In genomic region chr5:256347-256746, GRCh38 we compare ENCODE assay signal across 7 cellular contexts. TPM values are rescaled to one million over a fixed set of nuclear protein-coding genes. Genes with fewer than 3 reads are reported as not detected.
DNase-seq lines count a peak whose midpoint lies in the region; ATAC-seq, FAIRE-seq and TF ChIP-seq lines count a peak whose summit lies in the region.
"Not testable (repeated sequence)": the region's sequence is repeated elsewhere in the genome, so short reads cannot be mapped to it uniquely, and the experiment has no call there.

No MANE protein-coding gene starts in this region.

- H3K4me1 ChIP-seq in heart left ventricle; right cardiac atrium (ENCODE audit: control insufficient read depth, insufficient read depth, low read length); small intestine (ENCODE audit: control insufficient read depth in 2 of 2, insufficient read depth in 1 of 2, low read depth in 1 of 2, low read length in 1 of 2): not testable (repeated sequence)
- peaks cover 0 to 11% (median 5%) of the 10 kb centered on the region in 4 donors for H3K4me1 ChIP-seq in right lobe of liver

- DNase-seq in HFFc6; chondrocyte (ENCODE audit: low spot score): not testable (repeated sequence)
- DNase-seq in heart left ventricle (peak in 2 of 5 donors; percentile 46 to 63), right cardiac atrium (peak in 1 of 3 donors; percentile 59), right lobe of liver (peak; percentile 78 to 85 (median 85)), small intestine (peak; percentile 81)

- not testable (repeated sequence) for TF ChIP-seq POLR2A in heart left ventricle (IDR thresholded peaks at IDR 0.05); right lobe of liver (IDR thresholded peaks at IDR 0.05)

- 51 to 78% (median 63%) methylated on average over 8 of the region's 8 CpGs for WGBS in heart left ventricle, 4 donors
- WGBS in right cardiac atrium: 84% methylated on average over 8 of the region's 8 CpGs
- WGBS in right lobe of liver (ENCODE audit: insufficient coverage, low coverage, low lambda C conversion rate, missing lambda C conversion rate): 49% methylated on average over 8 of the region's 8 CpGs
- 68 to 84% (median 74%) methylated on average over 8 of the region's 8 CpGs for whole genome bisulfite sequencing in small intestine, 3 donors

- peaks cover 11% of the 10 kb centered on the region for H3K4me1 Mint-ChIP-seq in HFFc6 (ENCODE audit: low read depth)
- H3K4me1 Mint-ChIP-seq in T-helper 1 cell treated with Interleukin-12 subunit alpha and Interleukin-12 subunit beta and Interleukin-4 antibody, amounts not matched to agents 30 μg/mL and 1 μg/mL, for 36 hours (ENCODE audit: low read depth); chondrocyte (ENCODE audit: low read depth): not testable (repeated sequence)

- H3K4me3 ChIP-seq in heart left ventricle; right cardiac atrium (ENCODE audit: low read length); right lobe of liver; small intestine (ENCODE audit: low read depth in 1 of 2, low read length in 2 of 2): not testable (repeated sequence)

- not testable (repeated sequence) for FAIRE-seq in small intestine (lab: Jason Lieb, UNC)

- H3K27me3 Mint-ChIP-seq in HFFc6 (ENCODE audit: insufficient read depth); T-helper 1 cell treated with Interleukin-12 subunit alpha and Interleukin-12 subunit beta and Interleukin-4 antibody, amounts not matched to agents 30 μg/mL and 1 μg/mL, for 36 hours (ENCODE audit: low read depth); chondrocyte (ENCODE audit: low read depth): not testable (repeated sequence)

- ATAC-seq in heart left ventricle: peak; percentile 69 to 85 (median 85)
- ATAC-seq in right cardiac atrium: peak; percentile 52 to 62
- peak; percentile 96 to 98 (median 97) for ATAC-seq in right lobe of liver

- H3K4me3 Mint-ChIP-seq in HFFc6; T-helper 1 cell treated with Interleukin-12 subunit alpha and Interleukin-12 subunit beta and Interleukin-4 antibody, amounts not matched to agents 30 μg/mL and 1 μg/mL, for 36 hours; chondrocyte (ENCODE audit: unreplicated experiment): not testable (repeated sequence)

- peak overlapping the region in 1 of 12 donors; percentile 37 for H3K27ac ChIP-seq in heart left ventricle
- H3K27ac ChIP-seq in right cardiac atrium (ENCODE audit: low read length); small intestine (ENCODE audit: low read depth in 1 of 2, low read length in 1 of 2): not testable (repeated sequence)
- peak overlapping the region in 2 of 3 donors; percentile 82 to 88 for H3K27ac ChIP-seq in right lobe of liver

- H3K9me3 Mint-ChIP-seq in HFFc6; T-helper 1 cell treated with Interleukin-12 subunit alpha and Interleukin-12 subunit beta and Interleukin-4 antibody, amounts not matched to agents 30 μg/mL and 1 μg/mL, for 36 hours; chondrocyte (ENCODE audit: low read depth): not testable (repeated sequence)

- H3K36me3 ChIP-seq in heart left ventricle (peaks cover 0 to 65% (median 40%) of the 10 kb centered on the region in 9 donors), right lobe of liver (peaks cover 0 to 22% (median under 1%) of the 10 kb centered on the region in 4 donors)
- not testable (repeated sequence) for H3K36me3 ChIP-seq in small intestine (ENCODE audit: control insufficient read depth in 2 of 2, insufficient read depth in 2 of 2, low read length in 2 of 2)

- not testable (repeated sequence) for H3K27me3 ChIP-seq in heart left ventricle; right cardiac atrium (ENCODE audit: control insufficient read depth, insufficient read depth); right lobe of liver; small intestine (ENCODE audit: control insufficient read depth in 2 of 2, insufficient read depth in 2 of 2, low read length in 2 of 2)

- H3K36me3 Mint-ChIP-seq in HFFc6 (ENCODE audit: low read depth): peaks cover 43% of the 10 kb centered on the region
- H3K36me3 Mint-ChIP-seq in T-helper 1 cell treated with Interleukin-12 subunit alpha and Interleukin-12 subunit beta and Interleukin-4 antibody, amounts not matched to agents 30 μg/mL and 1 μg/mL, for 36 hours (ENCODE audit: low read depth): peaks cover 46% of the 10 kb centered on the region
- H3K36me3 Mint-ChIP-seq in chondrocyte (ENCODE audit: low read depth): peaks cover 31% of the 10 kb centered on the region

- H3K27ac Mint-ChIP-seq in HFFc6 (0 out of 2 replicates have a peak overlapping the region, but pooled peaks have one; percentile 26), chondrocyte (ENCODE audit: unreplicated experiment) (peak overlapping the region; percentile 22)
- peak overlapping the region; percentile 18 for H3K27ac Mint-ChIP-seq in T-helper 1 cell treated with Interleukin-12 subunit alpha and Interleukin-12 subunit beta and Interleukin-4 antibody, amounts not matched to agents 30 μg/mL and 1 μg/mL, for 36 hours

- intact Hi-C loops in heart left ventricle (cut with DNase I); right cardiac atrium (cut with DNase I); right lobe of liver (cut with DNase I): not testable (repeated sequence)

- not testable (repeated sequence) for TF ChIP-seq CTCF in HFFc6 (IDR thresholded peaks at IDR 0.05); chondrocyte (IDR thresholded peaks at IDR 0.05); heart left ventricle (IDR thresholded peaks at IDR 0.05); right lobe of liver (IDR thresholded peaks at IDR 0.05)

- not testable (repeated sequence) for H3K9me3 ChIP-seq in heart left ventricle; right cardiac atrium (ENCODE audit: control insufficient read depth, low read length); right lobe of liver; small intestine (ENCODE audit: control insufficient read depth, low read depth)

RNA-seq across cellular contexts. Expression of gene PDCD6, which starts 15.1 kb away (rescaled TPM):
- total RNA-seq in HFFc6 (2021; fragmentation: NEBNext Ultra II Directional; extraction: Animal tissue kit (Norgen Biotek cat#: 25700)): 100 to 1,000 TPM in 3 of 6 experiments, 10 to 100 TPM in 3; 89.5 to 108 (median 99.1) TPM
- 71.9 to 89.8 TPM (median 74.0 TPM) in 3 replicates for total RNA-seq in chondrocyte
- total RNA-seq in heart left ventricle: 10 to 100 TPM; 31.2 to 50.2 (median 38.6) TPM
- 10 to 100 TPM; 46.2 to 89.1 TPM for polyA plus RNA-seq in heart left ventricle
- total RNA-seq in right cardiac atrium: 10 to 100 TPM; 29.7 to 41.8 (median 36.7) TPM
- 61.0 TPM for polyA plus RNA-seq in right cardiac atrium
- 10 to 100 TPM; 33.4 to 52.2 (median 41.3) TPM for total RNA-seq in right lobe of liver
- 100 to 1,000 TPM; 147 to 204 (median 202) TPM for polyA plus RNA-seq in small intestine

RNA-seq across cellular contexts. Expression of gene SDHA, which starts 38.2 kb away (rescaled TPM):
- total RNA-seq in HFFc6 (2021; fragmentation: NEBNext Ultra II Directional; extraction: Animal tissue kit (Norgen Biotek cat#: 25700)): 100 to 1,000 TPM in 4 of 6 experiments, 10 to 100 TPM in 2; 92.5 to 114 (median 109) TPM
- 79.7 to 95.5 TPM (median 81.5 TPM) in 3 replicates for total RNA-seq in chondrocyte
- total RNA-seq in heart left ventricle: 100 to 1,000 TPM; 422 to 854 (median 727) TPM
- 100 to 1,000 TPM; 276 to 861 TPM for polyA plus RNA-seq in heart left ventricle
- 100 to 1,000 TPM; 370 to 452 (median 422) TPM for total RNA-seq in right cardiac atrium
- polyA plus RNA-seq in right cardiac atrium: 605 TPM
- total RNA-seq in right lobe of liver: 100 to 1,000 TPM; 165 to 223 (median 188) TPM
- 100 to 1,000 TPM; 208 to 377 (median 327) TPM for polyA plus RNA-seq in small intestine

RNA-seq across cellular contexts. Expression of gene CCDC127, which starts 38.4 kb away (rescaled TPM):
- total RNA-seq in HFFc6 (2021; fragmentation: NEBNext Ultra II Directional; extraction: Animal tissue kit (Norgen Biotek cat#: 25700)): 1 to 10 TPM; 4.5 to 6.6 (median 6.2) TPM
- total RNA-seq in chondrocyte: 8.0 to 10.4 TPM (median 9.6 TPM) in 3 replicates
- 10 to 100 TPM in 1 of 9 donors, 1 to 10 TPM in 8; 5.7 to 10.3 (median 7.5) TPM for total RNA-seq in heart left ventricle
- 1 to 10 TPM; 4.8 to 8.5 TPM for polyA plus RNA-seq in heart left ventricle
- 1 to 10 TPM; 8.1 to 9.8 (median 8.6) TPM for total RNA-seq in right cardiac atrium
- polyA plus RNA-seq in right cardiac atrium: 6.1 TPM
- 1 to 10 TPM; 1.2 to 3.6 (median 2.2) TPM for total RNA-seq in right lobe of liver
- 1 to 10 TPM; 1.3 to 3.1 (median 1.4) TPM for polyA plus RNA-seq in small intestine
